Comparison of ENCODE assay signal across 1 cellular context in genomic region chr5:163993126-163993525, GRCh38.
TF ChIP-seq lines count a peak whose summit lies in the region.

No MANE protein-coding gene starts in this region.

TF ChIP-seq in IMR-90, 13 proteins besides CTCF, POLR2A, EP300 and RAD21:
- TF ChIP-seq ELK1 (IDR thresholded peaks at IDR 0.05; ENCODE audit: borderline replicate concordance, low read depth, low read length) (no peak), SMC3 (IDR thresholded peaks at IDR 0.05; ENCODE audit: low read depth, low read length) (no peak), CHD1 (IDR thresholded peaks at IDR 0.05; ENCODE audit: low read depth, low read length) (no peak), NFE2L2 (IDR thresholded peaks at IDR 0.05; ENCODE audit: low read depth, low read length) (no peak), RFX5 (IDR thresholded peaks at IDR 0.05; ENCODE audit: low read depth, low read length) (no peak), CEBPB (IDR thresholded peaks at IDR 0.05; ENCODE audit: low read depth, low read length) (0 out of 2 replicates have a peak, but pooled peaks have one; percentile 4)
